24 cellular contexts compared by ENCODE assay signal in genomic region chr1:66605419-66605997, GRCh38.
"Had no signal": no experiment of that assay in that cellular context is flagged by ENCODE, and none has a peak within 500 bp of the region (broad histone marks: within the 10 kb centered on the region; RNA-seq: fewer than 3 reads in every experiment).

No MANE protein-coding gene starts in this region.

- FAIRE-seq: bronchial epithelial cell had no signal

- H3K27me3 ChIP-seq: colonic mucosa, dorsolateral prefrontal cortex, esophagus muscularis mucosa, gastrocnemius medialis, sigmoid colon, upper lobe of right lung had no signal

- DNase-seq: activated CD4-positive, alpha-beta memory T cell treated with anti-CD3 and anti-CD28 coated beads, Interleukin-2, amount 10 ng/mL, durations not matched to agents 7 days and 5 days; activated CD4-positive, alpha-beta T cell treated with anti-CD3 and anti-CD28 coated beads, Interleukin-2, amount 10 ng/mL, durations not matched to agents 24 days and 14 days; activated effector memory CD4-positive, alpha-beta T cell treated with Interleukin-2 at 50 U/mL for 16 hours; activated naive CD4-positive, alpha-beta T cell treated with anti-CD3 and anti-CD28 coated beads for 36 hours; activated naive CD8-positive, alpha-beta T cell treated with anti-CD3 and anti-CD28 coated beads, Interleukin-2, amount 10 ng/mL, durations not matched to agents 7 days and 5 days; activated T-cell treated with anti-CD3 and anti-CD28 coated beads, Interleukin-2, amount 50 U/mL, for 72 hours; amniotic stem cell; colonic mucosa; dorsolateral prefrontal cortex; effector memory CD8-positive, alpha-beta T cell; gastrocnemius medialis; head of caudate nucleus; islet precursor cell; left cardiac atrium; nephron progenitor cell; nucleus accumbens; sigmoid colon; stimulated activated CD4-positive, alpha-beta T cell treated with anti-CD3 and anti-CD28 coated beads, Interleukin-4, amount 100 ng/mL, for 24 hours; stimulated activated naive CD4-positive, alpha-beta T cell treated with Interleukin-2 at 50 U/mL for 16 hours; T-helper 17 cell; upper lobe of right lung had no signal

- H3K9me3 ChIP-seq: colonic mucosa, esophagus muscularis mucosa, gastrocnemius medialis, sigmoid colon, upper lobe of right lung had no signal

- ATAC-seq: activated CD4-positive, CD25-positive, alpha-beta regulatory T cell treated with anti-CD3 and anti-CD28 coated beads, Interleukin-2, amount 50 U/mL, for 24 hours; activated T-cell treated with anti-CD3 and anti-CD28 coated beads, Interleukin-2, amount 50 U/mL, for 72 hours; effector memory CD8-positive, alpha-beta T cell; gastrocnemius medialis; T-helper 17 cell; upper lobe of right lung had no signal

- H3K27ac ChIP-seq: colonic mucosa, sigmoid colon, upper lobe of right lung had no signal

- H3K4me3 ChIP-seq: colonic mucosa, dorsolateral prefrontal cortex, esophagus muscularis mucosa, gastrocnemius medialis, sigmoid colon, upper lobe of right lung had no signal

- H3K36me3 ChIP-seq: colonic mucosa, esophagus muscularis mucosa, gastrocnemius medialis, sigmoid colon, upper lobe of right lung had no signal
